ENCODE assay signal across 9 cellular contexts in genomic region chr15:39887832-39888231, GRCh38. TPM values are rescaled to one million over a fixed set of nuclear protein-coding genes. Genes with fewer than 3 reads are reported as not detected.
DNase-seq lines count a peak whose midpoint lies in the region; ATAC-seq, FAIRE-seq and TF ChIP-seq lines count a peak whose summit lies in the region.
"Had no signal": no experiment of that assay in that cellular context is flagged by ENCODE, and none has a peak within 500 bp of the region (broad histone marks: within the 10 kb centered on the region; RNA-seq: fewer than 3 reads in every experiment).

No MANE protein-coding gene starts in this region.

- H2AFZ ChIP-seq in K562 (ENCODE audit: low read depth, low read length): no peak overlapping the region

- ATAC-seq in K562 (peak; percentile 47; the same call in 2 of the 3 replicates), left lobe of liver (peak; percentile 87), aorta (ENCODE audit: low FRiP score) (no peak), HG03520 (IDR thresholded peaks at IDR 0.05; ENCODE audit: unreplicated experiment) (no peak)
- ATAC-seq in activated T-cell treated with anti-CD3 and anti-CD28 coated beads, Interleukin-2, amount 50 U/mL, for 4 hours: no peak

- H3K9me3 ChIP-seq in HUES64 (ENCODE audit: insufficient read depth, low read depth, low read length) (no peaks in the 10 kb centered on the region), K562 (replicated peaks; ENCODE audit: control insufficient read depth, insufficient read depth, low read depth, low read length) (no peaks in the 10 kb centered on the region), aorta (ENCODE audit: control insufficient read depth, low read length) (no peaks in the 10 kb centered on the region)

- peak; percentile 28 for DNase-seq in COLO829 (ENCODE audit: low spot score)
- DNase-seq in K562 (ENCODE audit: extremely low read depth in 1 of 4, low spot score in 3 of 4): peak in 1 of 4 experiments; percentile 12
- DNase-seq in left lobe of liver (ENCODE audit: low spot score): no peak
- no peak for DNase-seq in aorta
- DNase-seq in NK-92 (lab: John Stamatoyannopoulos, UW; ENCODE audit: unreplicated experiment): no peak
- no peak for DNase-seq in activated T-cell treated with anti-CD3 and anti-CD28 coated beads, Interleukin-2, amount 50 U/mL, for 4 hours

- H3K36me3 ChIP-seq in HUES64 (ENCODE audit: insufficient read depth, low read length) (0 out of 2 replicates have a peak, but pooled peaks cover 3% of the 10 kb centered on the region), K562 (ENCODE audit: control insufficient read depth, insufficient read depth, low read length) (no peaks in the 10 kb centered on the region), aorta (ENCODE audit: control insufficient read depth in 1 of 2, insufficient read depth in 2 of 2, low read length in 1 of 2) (peaks cover 0 to 3% of the 10 kb centered on the region in 2 donors)

- POLR2A ChIA-PET in K562 (lab: Yijun Ruan, JAX): interaction anchor here (0.6 to 1.3 kb wide), 5 partner anchors 8 to 1844 kb away, joined by 3 to 6 read pairs (median 3); no protein-coding TSS in a partner anchor

- H3K27me3 ChIP-seq in HUES64 (ENCODE audit: insufficient read depth, low read length) (no peaks in the 10 kb centered on the region), K562 (ENCODE audit: control insufficient read depth in 2 of 2, insufficient read depth in 2 of 2, low read length in 2 of 2) (no peaks in the 10 kb centered on the region), aorta (ENCODE audit: control insufficient read depth in 1 of 2, insufficient read depth in 2 of 2, low read length in 1 of 2) (no peaks in the 10 kb centered on the region)

- H3K4me3 ChIP-seq in HUES64 (ENCODE audit: low read length): no peak overlapping the region
- no peak overlapping the region for H3K4me3 ChIP-seq in K562
- no peak overlapping the region for H3K4me3 ChIP-seq in aorta (ENCODE audit: low read length in 2 of 2)

- no peaks in the 10 kb centered on the region for H3K9me3 Mint-ChIP-seq in activated T-cell treated with anti-CD3 and anti-CD28 coated beads, Interleukin-2, amount 50 U/mL, for 4 hours

- no peaks in the 10 kb centered on the region for H4K20me1 ChIP-seq in K562 (replicated peaks; ENCODE audit: control insufficient read depth, insufficient read depth, low read length)

- CTCF ChIA-PET in K562 (lab: Yijun Ruan, JAX; ENCODE audit: low intra/inter-chr PET ratio): no interaction called here

- no peaks in the 10 kb centered on the region for H3K4me1 Mint-ChIP-seq in activated T-cell treated with anti-CD3 and anti-CD28 coated beads, Interleukin-2, amount 50 U/mL, for 4 hours (ENCODE audit: low read depth)

- peak overlapping the region; percentile 64 for H3K9ac ChIP-seq in HUES64 (ENCODE audit: low read depth, low read length)
- H3K9ac ChIP-seq in K562 (ENCODE audit: insufficient read depth in 1 of 2, low read depth in 2 of 2, low read length in 2 of 2): no peak overlapping the region

- FAIRE-seq in K562 (lab: Jason Lieb, UNC): no peak
- FAIRE-seq: colon had no signal

- H3K27ac ChIP-seq in HUES64 (ENCODE audit: low read depth, low read length) (peak overlapping the region; percentile 99), K562 (ENCODE audit: extremely low read depth, low read depth, low read length) (no peak overlapping the region), aorta (ENCODE audit: low read depth in 1 of 2, low read length in 2 of 2) (no peak overlapping the region)

- in situ Hi-C loops in K562 (cut with MboI): no loop called here

- intact Hi-C loops in K562 (cut with micrococcal nuclease) (loop anchor here (5.0 kb wide), 1 partner anchor 39 kb away; no protein-coding TSS in a partner anchor), aorta (cut with DNase I) (loop anchor here in 1 of 2 donors (10.0 kb wide), 1 partner anchor 53 kb away; no protein-coding TSS in a partner anchor)

- no peak for TF ChIP-seq EP300 in K562 (IDR thresholded peaks at IDR 0.05; ENCODE audit: low read length)

- H3K4me2 ChIP-seq in K562 (ENCODE audit: insufficient read depth, low read length): no peak overlapping the region

- H3K27me3 Mint-ChIP-seq in activated T-cell treated with anti-CD3 and anti-CD28 coated beads, Interleukin-2, amount 50 U/mL, for 4 hours (ENCODE audit: low read depth): peaks cover 19% of the 10 kb centered on the region

- TF ChIP-seq POLR2A in K562 (conservative IDR thresholded peaks at IDR 0.05): no peak

- no peak overlapping the region for H3K4me3 Mint-ChIP-seq in activated T-cell treated with anti-CD3 and anti-CD28 coated beads, Interleukin-2, amount 50 U/mL, for 4 hours

- TF ChIP-seq CTCF in K562 (IDR thresholded peaks at IDR 0.05 in 2 of 3, conservative IDR thresholded peaks at IDR 0.05 in 1 of 3; ENCODE audit: insufficient read depth in 2 of 3, low read depth in 1 of 3, low read length in 3 of 3): peak in 2 of 3 experiments; percentile 22 to 49; a peak in 3 of 6 replicates

- BruUV-seq in K562 (replicated peaks; lab: Mats Ljungman, UMichigan): no TSS peak

- H3K36me3 Mint-ChIP-seq in activated T-cell treated with anti-CD3 and anti-CD28 coated beads, Interleukin-2, amount 50 U/mL, for 4 hours (ENCODE audit: insufficient read depth): no peaks in the 10 kb centered on the region

- H3K4me1 ChIP-seq in HUES64 (ENCODE audit: insufficient read depth, low read length) (peaks cover 80% of the 10 kb centered on the region), K562 (replicated peaks in 1 of 2; ENCODE audit: control insufficient read depth in 2 of 2, insufficient read depth in 2 of 2, low read length in 2 of 2) (peaks cover 0 to 13% of the 10 kb centered on the region in 2 experiments; a peak in 3 of 5 replicates), aorta (ENCODE audit: control insufficient read depth in 1 of 2, insufficient read depth in 2 of 2, low read length in 2 of 2) (peaks cover 0 to 2% of the 10 kb centered on the region in 2 donors)

- TF ChIP-seq RAD21 in K562 (CRISPR knock-in tag; conservative IDR thresholded peaks at IDR 0.05 in 1 of 2, IDR thresholded peaks at IDR 0.05 in 1 of 2): peak in 1 of 2 experiments; percentile 43; a peak in 2 of 4 replicates

- no peaks in the 10 kb centered on the region for H3K79me2 ChIP-seq in K562 (ENCODE audit: control insufficient read depth, insufficient read depth, low read length)

- 46% methylated on average over 1 of the region's 1 CpG for WGBS in HUES64
- 5% methylated on average over 1 of the region's 1 CpG for WGBS in K562 (ENCODE audit: insufficient coverage, low coverage, missing lambda C conversion rate)
- WGBS in aorta, 2 donors: 31 to 33% methylated on average over 1 of the region's 1 CpG

- no peaks in the 10 kb centered on the region for H3K9me1 ChIP-seq in K562 (ENCODE audit: control insufficient read depth, insufficient read depth, low read length)

TF ChIP-seq in K562, 482 proteins besides CTCF, POLR2A, EP300 and RAD21 (continues in another document):
- TF ChIP-seq LARP7 (IDR thresholded peaks at IDR 0.05): no peak
- TF ChIP-seq TCF7 (IDR thresholded peaks at IDR 0.05; ENCODE audit: borderline replicate concordance): no peak

RNA-seq across cellular contexts. Expression of gene GPR176, which starts 32.2 kb away (rescaled TPM):
- 56.6 TPM for polyA plus RNA-seq in HUES64 (2013, experiment 1 of 2)
- 50.8 TPM for polyA plus RNA-seq in HUES64 (2013, experiment 2 of 2)
- 0.44 and 0.67 TPM in 2 replicates for total RNA-seq in K562 (2011; cell fraction: chromatin; rRNA removed; ENCODE audit: low replicate concordance)
- 0.66 and 1.0 TPM in 2 replicates for total RNA-seq in K562 (2011; cell fraction: nucleolus; rRNA removed)
- 0.61 and 0.66 TPM in 2 replicates for total RNA-seq in K562 (2011; cell fraction: nucleoplasm; rRNA removed)
- total RNA-seq in K562 (2014; rRNA removed): 1.1 and 1.8 TPM in 2 replicates
- 0.76 and 0.86 TPM in 2 replicates for total RNA-seq in K562 (2014; rRNA removed; fragmentation: Illumina TruSeq; extraction: Trizol)
- 0.98 and 1.0 TPM in 2 replicates for total RNA-seq in K562 (2015; rRNA removed; fragmentation: Illumina TruSeq; extraction: Trizol)
- total RNA-seq in K562 (2021): 1.0 and 1.2 TPM in 2 replicates
- 0.03 and 0.24 TPM in 2 replicates for polyA plus RNA-seq in K562 (2011; rRNA removed)
- 0.07 and 0.40 TPM in 2 replicates for polyA plus RNA-seq in K562 (2011; cell fraction: cytosol; rRNA removed)
- 0.06 and 0.59 TPM in 2 replicates for polyA plus RNA-seq in K562 (2011; cell fraction: nucleus; rRNA removed)
- 0.82 and 2.1 TPM in 2 replicates for polyA plus RNA-seq in K562 (2012)
- polyA plus RNA-seq in K562 (2014; fragmentation: Illumina TruSeq; extraction: Trizol): 0.73 and 0.74 TPM in 2 replicates
- polyA plus RNA-seq in K562 (2014; fragmentation: Nextera tagmentation; extraction: Ambion mirVana): under 1 TPM; 0.24 to 0.34 TPM
- polyA plus RNA-seq in K562 (2014; rRNA removed): 0.81 and 0.94 TPM in 2 replicates
- polyA minus RNA-seq in K562 (2011; rRNA and poly(A)+ RNA removed): 0.18 and 0.36 TPM in 2 replicates
- polyA minus RNA-seq in K562 (2011; cell fraction: cytosol; rRNA and poly(A)+ RNA removed): not detected in 2 replicates
- polyA minus RNA-seq in K562 (2011; cell fraction: nucleus; rRNA and poly(A)+ RNA removed): 0.33 TPM in 1 of 2 replicates, not detected in the other
- 0.88 TPM for total RNA-seq in left lobe of liver
- 10 to 100 TPM; 27.2 to 73.6 TPM for total RNA-seq in aorta
- 10 to 100 TPM; 18.2 to 34.9 TPM for polyA plus RNA-seq in aorta
- under 1 TPM; 0.13 to 0.19 (median 0.13) TPM for total RNA-seq in activated T-cell treated with anti-CD3 and anti-CD28 coated beads, Interleukin-2, amount 50 U/mL, for 4 hours

RNA-seq across cellular contexts. Expression of gene EIF2AK4, which starts 46.1 kb away (rescaled TPM):
- polyA plus RNA-seq in HUES64 (2013, experiment 1 of 2): 60.4 TPM
- polyA plus RNA-seq in HUES64 (2013, experiment 2 of 2): 62.4 TPM
- 36.6 and 64.0 TPM in 2 replicates for total RNA-seq in K562 (2011; cell fraction: chromatin; rRNA removed; ENCODE audit: low replicate concordance)
- 19.7 and 27.4 TPM in 2 replicates for total RNA-seq in K562 (2011; cell fraction: nucleolus; rRNA removed)
- 32.8 and 57.2 TPM in 2 replicates for total RNA-seq in K562 (2011; cell fraction: nucleoplasm; rRNA removed)
- total RNA-seq in K562 (2014; rRNA removed) (24.7 and 32.2 TPM in 2 replicates), K562 (2014; rRNA removed; fragmentation: Illumina TruSeq; extraction: Trizol) (32.9 and 34.8 TPM in 2 replicates), K562 (2015; rRNA removed; fragmentation: Illumina TruSeq; extraction: Trizol) (34.8 and 35.2 TPM in 2 replicates), K562 (2021) (28.2 and 28.7 TPM in 2 replicates), left lobe of liver (12.4 TPM), aorta (10 to 100 TPM; 26.9 to 30.8 TPM)
- polyA plus RNA-seq in K562 (2011; rRNA removed) (35.9 and 36.1 TPM in 2 replicates), K562 (2014; fragmentation: Illumina TruSeq; extraction: Trizol) (30.5 and 37.3 TPM in 2 replicates), K562 (2014; fragmentation: Nextera tagmentation; extraction: Ambion mirVana) (10 to 100 TPM; 15.9 to 23.1 TPM), K562 (2014; rRNA removed) (28.5 and 29.9 TPM in 2 replicates), aorta (10 to 100 TPM; 20.4 to 21.5 TPM)
- polyA plus RNA-seq in K562 (2011; cell fraction: cytosol; rRNA removed): 24.3 and 31.5 TPM in 2 replicates
- polyA plus RNA-seq in K562 (2011; cell fraction: nucleus; rRNA removed): 13.4 and 15.1 TPM in 2 replicates
- polyA plus RNA-seq in K562 (2012): 21.9 and 32.3 TPM in 2 replicates
- 56.9 and 64.1 TPM in 2 replicates for polyA minus RNA-seq in K562 (2011; rRNA and poly(A)+ RNA removed)
- polyA minus RNA-seq in K562 (2011; cell fraction: cytosol; rRNA and poly(A)+ RNA removed): 21.5 and 25.9 TPM in 2 replicates
- 20.3 and 41.9 TPM in 2 replicates for polyA minus RNA-seq in K562 (2011; cell fraction: nucleus; rRNA and poly(A)+ RNA removed)
- total RNA-seq in activated T-cell treated with anti-CD3 and anti-CD28 coated beads, Interleukin-2, amount 50 U/mL, for 4 hours: 10 to 100 TPM; 17.6 to 20.9 (median 19.5) TPM

Comparison
In these comparisons a context has a peak if more than half of its experiments do, and no peak if none do; other contexts are left out.
1. ATAC-seq: peak in K562 (single experiment) and left lobe of liver (single experiment); none in aorta (single experiment), HG03520 (single experiment) and activated T-cell treated with anti-CD3 and anti-CD28 coated beads, Interleukin-2, amount 50 U/mL, for 4 hours (0 of 2).
2. RNA of gene GPR176, which starts 32.2 kb away (total RNA-seq): 27.2 to 73.6 TPM in aorta; 0.44 to 1.8 TPM in K562, 0.88 TPM in left lobe of liver (single experiment) and 0.13 to 0.19 TPM in activated T-cell treated with anti-CD3 and anti-CD28 coated beads, Interleukin-2, amount 50 U/mL, for 4 hours; every median in the first group is over 10 times any median in the second.